ENCODE assay signal across 14 cellular contexts in the genomic region with DNA sequence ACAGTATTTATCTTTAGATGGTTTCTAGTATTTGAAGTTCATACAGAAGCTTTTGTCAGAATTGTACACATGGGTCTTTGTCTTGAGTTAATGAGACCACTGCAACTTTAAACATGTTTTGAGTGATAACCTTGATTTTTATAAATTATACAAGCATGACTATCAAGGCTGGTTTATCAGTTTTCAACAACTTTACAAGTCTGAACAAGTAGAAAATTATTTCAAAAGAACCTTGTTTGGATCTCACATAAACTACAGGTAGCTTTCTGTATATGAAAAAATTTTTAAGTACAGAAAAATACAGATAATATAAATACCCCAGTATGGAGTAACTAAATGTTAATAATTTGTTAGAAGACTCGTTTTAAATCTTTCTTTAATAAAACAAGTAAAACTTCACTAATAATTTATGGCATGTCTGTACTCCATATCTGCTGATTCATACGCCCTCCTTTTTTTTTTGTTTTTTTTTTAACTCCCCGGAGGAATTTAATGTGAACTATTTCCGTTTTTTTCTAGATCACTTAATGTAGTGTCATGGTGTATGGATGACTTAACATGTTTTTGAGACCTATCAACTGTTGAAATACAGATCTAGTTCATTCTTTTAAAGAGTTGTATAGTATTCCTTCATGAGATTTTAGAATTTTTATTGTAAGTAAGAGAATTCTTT. TPM values are rescaled to one million over a fixed set of nuclear protein-coding genes. Genes with fewer than 3 reads are reported as not detected.
DNase-seq lines count a peak whose midpoint lies in the region; ATAC-seq, FAIRE-seq and TF ChIP-seq lines count a peak whose summit lies in the region.
"Had no signal": no experiment of that assay in that cellular context is flagged by ENCODE, and none has a peak within 500 bp of the region (broad histone marks: within the 10 kb centered on the region; RNA-seq: fewer than 3 reads in every experiment).

No MANE protein-coding gene starts in this region.

- POLR2A ChIA-PET in endothelial cell of umbilical vein (lab: Charles Lee) = no interaction called here

- peaks cover 5% of the 10 kb centered on the region for H4K20me1 ChIP-seq in endothelial cell of umbilical vein (replicated peaks; ENCODE audit: control insufficient read depth, extremely low read depth, insufficient read depth, low read length)

- intact Hi-C loops in endothelial cell of umbilical vein (cut with micrococcal nuclease) = loop anchor here (2.0 to 10.0 kb wide), 2 partner anchors 19 to 1013 kb away; a partner anchor contains a TSS
- intact Hi-C loops in spleen (cut with DNase I; ENCODE audit: low total_unique reads) = no loop called here

- H3K27ac Mint-ChIP-seq in activated T-cell treated with anti-CD3 and anti-CD28 coated beads, Interleukin-2, amount 50 U/mL, for 24 hours = peak overlapping the region; percentile 88

- TF ChIP-seq POLR2A in endothelial cell of umbilical vein (IDR thresholded peaks at IDR 0.05; ENCODE audit: low read depth, low read length) (no peak), spleen (IDR thresholded peaks at IDR 0.05) (no peak)

- H3K27me3 ChIP-seq in RWPE2 (ENCODE audit: insufficient read depth, poor library complexity, severe bottlenecking) = no peaks in the 10 kb centered on the region
- H3K27me3 ChIP-seq in endothelial cell of umbilical vein (ENCODE audit: control insufficient read depth in 2 of 2, insufficient read depth in 2 of 2, low read length in 2 of 2) = no peaks in the 10 kb centered on the region
- no peaks in the 10 kb centered on the region for H3K27me3 ChIP-seq in spleen (replicated peaks in 1 of 7)
- H3K27me3 ChIP-seq: colonic mucosa, stomach had no signal

- BruUV-seq in endothelial cell of umbilical vein (replicated peaks; lab: Mats Ljungman, UMichigan) = no TSS peak

- H3K27ac ChIP-seq in RWPE2 (ENCODE audit: poor library complexity, severe bottlenecking) (peak overlapping the region; percentile 66), endothelial cell of umbilical vein (ENCODE audit: insufficient read depth, low read depth, low read length) (peak overlapping the region; percentile 41), spleen (peak overlapping the region in 7 of 8 donors; percentile 61 to 78 (median 68))
- H3K27ac ChIP-seq: colonic mucosa had no signal

- H3K4me1 ChIP-seq in RWPE2 (ENCODE audit: insufficient read depth, poor library complexity, severe bottlenecking) (peaks cover 46% of the 10 kb centered on the region), endothelial cell of umbilical vein (ENCODE audit: control insufficient read depth, extremely low read depth, insufficient read depth, low read length) (peaks cover 32% of the 10 kb centered on the region), spleen (peaks cover 29 to 87% (median 64%) of the 10 kb centered on the region in 6 donors)
- H3K4me1 ChIP-seq: colonic mucosa had no signal

- DNase-seq in activated T-cell treated with anti-CD3 and anti-CD28 coated beads, Interleukin-2, amount 50 U/mL, for 24 hours = no peak
- no peak for DNase-seq in activated T-cell treated with anti-CD3 and anti-CD28 coated beads for 4 hours
- no peak for DNase-seq in RWPE2 (ENCODE audit: low spot score)
- DNase-seq in endothelial cell of umbilical vein (ENCODE audit: low read depth, low spot score) = peak; percentile 53
- DNase-seq in spleen = no peak
- DNase-seq in AML-193 (lab: John Stamatoyannopoulos, UW) = no peak
- no peak for DNase-seq in AG20443 (ENCODE audit: low spot score)
- no peak for DNase-seq in GM20000 (ENCODE audit: low spot score)
- DNase-seq: colonic mucosa, GOT3, stomach had no signal

- CTCF ChIA-PET in endothelial cell of umbilical vein (lab: Charles Lee) = interaction anchor here (1.4 kb wide), 1 partner anchor 11 kb away, joined by 3 read pairs; no protein-coding TSS in a partner anchor

- no peak overlapping the region for H2AFZ ChIP-seq in endothelial cell of umbilical vein (ENCODE audit: low read depth, low read length)

- no peaks in the 10 kb centered on the region for H3K9me3 Mint-ChIP-seq in activated T-cell treated with anti-CD3 and anti-CD28 coated beads, Interleukin-2, amount 50 U/mL, for 24 hours
- H3K9me3 Mint-ChIP-seq: activated CD4-positive, alpha-beta T cell treated with anti-CD3 and anti-CD28 coated beads, Interleukin-2, amount 10 ng/mL, durations not matched to agents 24 days and 14 days had no signal

- ATAC-seq in RWPE2 (ENCODE audit: low read depth) = peak; percentile 47

- peaks cover 34% of the 10 kb centered on the region for H3K36me3 ChIP-seq in RWPE2 (ENCODE audit: low read depth)
- no peaks in the 10 kb centered on the region for H3K36me3 ChIP-seq in endothelial cell of umbilical vein (ENCODE audit: control insufficient read depth in 2 of 2, extremely low read depth in 1 of 2, insufficient read depth in 2 of 2, low read length in 2 of 2)
- H3K36me3 ChIP-seq in spleen = no peaks in the 10 kb centered on the region
- H3K36me3 ChIP-seq: colonic mucosa, stomach had no signal

- WGBS in spleen, 5 donors = 18 to 36% (median 25%) methylated on average over 4 of the region's 4 CpGs

- H3K4me3 Mint-ChIP-seq in activated T-cell treated with anti-CD3 and anti-CD28 coated beads, Interleukin-2, amount 50 U/mL, for 24 hours = no peak overlapping the region

- TF ChIP-seq CTCF in RWPE2 (IDR thresholded peaks at IDR 0.05; ENCODE audit: poor library complexity, severe bottlenecking) = no peak
- no peak for TF ChIP-seq CTCF in endothelial cell of umbilical vein (IDR thresholded peaks at IDR 0.05; ENCODE audit: extremely low read depth in 1 of 2, insufficient read depth in 1 of 2, low read depth in 1 of 2, low read length in 2 of 2)
- no peak for TF ChIP-seq CTCF in spleen (IDR thresholded peaks at IDR 0.05 in 8 of 11, conservative IDR thresholded peaks at IDR 0.05 in 3 of 11)
- TF ChIP-seq CTCF in GM20000 (IDR thresholded peaks at IDR 0.05; ENCODE audit: extremely low read depth, missing control alignments) = no peak

- peak; percentile 66 for FAIRE-seq in endothelial cell of umbilical vein (lab: Jason Lieb, UNC)
- FAIRE-seq: islet of Langerhans had no signal

- H3K9me3 ChIP-seq in RWPE2 (ENCODE audit: severe bottlenecking) = no peaks in the 10 kb centered on the region
- no peaks in the 10 kb centered on the region for H3K9me3 ChIP-seq in endothelial cell of umbilical vein (replicated peaks; ENCODE audit: control insufficient read depth, insufficient read depth, low read length)
- H3K9me3 ChIP-seq in spleen = no peaks in the 10 kb centered on the region
- H3K9me3 ChIP-seq: colonic mucosa, stomach had no signal

- H3K4me2 ChIP-seq in endothelial cell of umbilical vein (ENCODE audit: insufficient read depth, low read length) = peak overlapping the region; percentile 67

- dilution Hi-C loops in endothelial cell of umbilical vein (cut with MboI; ENCODE audit: extremely low pct_ligation_motif_present, low sequenced_read_pairs) = no loop called here

- H3K4me3 ChIP-seq in RWPE2 (ENCODE audit: severe bottlenecking) = no peak overlapping the region
- H3K4me3 ChIP-seq in endothelial cell of umbilical vein (replicated peaks in 1 of 3; ENCODE audit: insufficient read depth in 1 of 3, low read depth in 1 of 3, low read length in 3 of 3) = no peak overlapping the region
- H3K4me3 ChIP-seq in spleen = no peak overlapping the region
- H3K4me3 ChIP-seq: colonic mucosa, skin epidermis, stomach had no signal

- no peaks in the 10 kb centered on the region for H3K9me1 ChIP-seq in endothelial cell of umbilical vein (replicated peaks; ENCODE audit: control insufficient read depth, extremely low read depth, insufficient read depth, low read length)

- H3K27me3 Mint-ChIP-seq in activated T-cell treated with anti-CD3 and anti-CD28 coated beads, Interleukin-2, amount 50 U/mL, for 24 hours = no peaks in the 10 kb centered on the region
- H3K27me3 Mint-ChIP-seq: activated CD4-positive, alpha-beta T cell treated with anti-CD3 and anti-CD28 coated beads, Interleukin-2, amount 10 ng/mL, durations not matched to agents 24 days and 14 days had no signal

- H3K4me1 Mint-ChIP-seq in activated T-cell treated with anti-CD3 and anti-CD28 coated beads, Interleukin-2, amount 50 U/mL, for 24 hours (ENCODE audit: low read depth) = peaks cover 34% of the 10 kb centered on the region

- H3K9ac ChIP-seq in endothelial cell of umbilical vein (replicated peaks; ENCODE audit: extremely low read depth, insufficient read depth, low read length) = peak overlapping the region; percentile 31

- H3K79me2 ChIP-seq in endothelial cell of umbilical vein (ENCODE audit: control insufficient read depth, insufficient read depth, low read length) = peaks cover 95% of the 10 kb centered on the region

- peaks cover 18% of the 10 kb centered on the region for H3K36me3 Mint-ChIP-seq in activated T-cell treated with anti-CD3 and anti-CD28 coated beads, Interleukin-2, amount 50 U/mL, for 24 hours (ENCODE audit: low read depth)

TF ChIP-seq in endothelial cell of umbilical vein, 7 proteins besides CTCF, POLR2A, EP300 and RAD21:
- TF ChIP-seq FOS (IDR thresholded peaks at IDR 0.05; ENCODE audit: borderline replicate concordance, insufficient read depth, low read length) (peak; percentile 37), JUN (IDR thresholded peaks at IDR 0.05; ENCODE audit: borderline replicate concordance, insufficient read depth, insufficient read length, low read depth) (no peak)
TF ChIP-seq in endothelial cell of umbilical vein: peak in this region for 1.

RNA-seq across cellular contexts. Expression of a gene that starts 18.3 kb away (rescaled TPM):
- 47.8 and 48.9 TPM in 2 replicates for total RNA-seq in endothelial cell of umbilical vein
- 13.1 and 17.9 TPM in 2 replicates for polyA plus RNA-seq in endothelial cell of umbilical vein
- polyA plus RNA-seq in endothelial cell of umbilical vein (2011; cell fraction: cytosol; rRNA removed) = 26.5 and 32.2 TPM in 2 replicates
- 21.8 and 26.6 TPM in 2 replicates for polyA plus RNA-seq in endothelial cell of umbilical vein (2011; cell fraction: nucleus; rRNA removed)
- 38.3 and 39.6 TPM in 2 replicates for polyA plus RNA-seq in endothelial cell of umbilical vein (2012)
- 15.8 and 16.0 TPM in 2 replicates for polyA minus RNA-seq in endothelial cell of umbilical vein
- 28.3 TPM for polyA minus RNA-seq in endothelial cell of umbilical vein (2011; cell fraction: cytosol; rRNA and poly(A)+ RNA removed)
- 14.0 and 22.9 TPM in 2 replicates for polyA minus RNA-seq in endothelial cell of umbilical vein (2011; cell fraction: nucleus; rRNA and poly(A)+ RNA removed)
- total RNA-seq in spleen = 10 to 100 TPM; 22.3 to 32.5 (median 25.7) TPM
- 10 to 100 TPM; 11.2 to 20.7 (median 13.8) TPM for polyA plus RNA-seq in spleen
